17 cellular contexts compared by ENCODE assay signal in genomic region chr12:1309610-1310009, GRCh38.
"Had no signal": no experiment of that assay in that cellular context is flagged by ENCODE, and none has a peak within 500 bp of the region (broad histone marks: within the 10 kb centered on the region; RNA-seq: fewer than 3 reads in every experiment).

No MANE protein-coding gene starts in this region.

- H3K4me3 Mint-ChIP-seq: activated CD8-positive, alpha-beta memory T cell treated with anti-CD3 and anti-CD28 coated beads, Interleukin-2, amount 10 ng/mL, durations not matched to agents 7 days and 5 days; activated naive CD8-positive, alpha-beta T cell treated with anti-CD3 and anti-CD28 coated beads, Interleukin-2, amount 10 ng/mL, durations not matched to agents 7 days and 5 days; activated T-cell treated with anti-CD3 and anti-CD28 coated beads, Interleukin-2, amount 50 U/mL, for 4 hours; immature natural killer cell; naive thymus-derived CD4-positive, alpha-beta T cell; stimulated activated effector memory CD8-positive, alpha-beta T cell treated with anti-CD3 and anti-CD28 coated beads, Interleukin-12 subunit alpha, Interleukin-12 subunit beta, amount 100 ng/mL, for 72 hours had no signal

- H3K27ac Mint-ChIP-seq: activated CD8-positive, alpha-beta memory T cell treated with anti-CD3 and anti-CD28 coated beads, Interleukin-2, amount 10 ng/mL, durations not matched to agents 7 days and 5 days; activated naive CD8-positive, alpha-beta T cell treated with anti-CD3 and anti-CD28 coated beads, Interleukin-2, amount 10 ng/mL, durations not matched to agents 7 days and 5 days; immature natural killer cell; naive thymus-derived CD4-positive, alpha-beta T cell; stimulated activated effector memory CD8-positive, alpha-beta T cell treated with anti-CD3 and anti-CD28 coated beads, Interleukin-12 subunit alpha, Interleukin-12 subunit beta, amount 100 ng/mL, for 72 hours had no signal

- ATAC-seq: activated CD8-positive, alpha-beta memory T cell treated with anti-CD3 and anti-CD28 coated beads, Interleukin-2, amount 10 ng/mL, durations not matched to agents 7 days and 5 days; activated T-cell treated with anti-CD3 and anti-CD28 coated beads, Interleukin-2, amount 50 U/mL, for 4 hours; foreskin keratinocyte; left colon; naive thymus-derived CD4-positive, alpha-beta T cell; right cardiac atrium; stimulated activated effector memory CD8-positive, alpha-beta T cell treated with anti-CD3 and anti-CD28 coated beads, Interleukin-12 subunit alpha, Interleukin-12 subunit beta, amount 100 ng/mL, for 72 hours had no signal

- DNase-seq: activated CD4-positive, alpha-beta T cell treated with anti-CD3 and anti-CD28 coated beads for 1 hour; activated CD4-positive, alpha-beta T cell treated with anti-CD3 and anti-CD28 coated beads, Interleukin-2, amount 50 U/mL, for 48 hours; activated CD8-positive, alpha-beta memory T cell treated with anti-CD3 and anti-CD28 coated beads, Interleukin-2, amount 10 ng/mL, durations not matched to agents 7 days and 5 days; activated gamma-delta T cell treated with Interleukin-2 at 50 U/mL for 16 hours; activated naive CD8-positive, alpha-beta T cell treated with anti-CD3 and anti-CD28 coated beads, Interleukin-2, amount 10 ng/mL, durations not matched to agents 7 days and 5 days; activated T-cell treated with anti-CD3 and anti-CD28 coated beads, Interleukin-2, amount 50 U/mL, for 4 hours; anterior cingulate cortex; foreskin keratinocyte; immature natural killer cell; left colon; naive thymus-derived CD4-positive, alpha-beta T cell; nucleus accumbens; right cardiac atrium had no signal

- H3K4me2 ChIP-seq: smooth muscle cell had no signal

- H3K9me3 Mint-ChIP-seq: activated naive CD8-positive, alpha-beta T cell treated with anti-CD3 and anti-CD28 coated beads, Interleukin-2, amount 10 ng/mL, durations not matched to agents 7 days and 5 days; stimulated activated effector memory CD8-positive, alpha-beta T cell treated with anti-CD3 and anti-CD28 coated beads, Interleukin-12 subunit alpha, Interleukin-12 subunit beta, amount 100 ng/mL, for 72 hours had no signal

- H3K36me3 Mint-ChIP-seq: stimulated activated effector memory CD8-positive, alpha-beta T cell treated with anti-CD3 and anti-CD28 coated beads, Interleukin-12 subunit alpha, Interleukin-12 subunit beta, amount 100 ng/mL, for 72 hours had no signal

- H3K27ac ChIP-seq: foreskin keratinocyte, tibial nerve had no signal

- H3K27me3 Mint-ChIP-seq: activated CD8-positive, alpha-beta memory T cell treated with anti-CD3 and anti-CD28 coated beads, Interleukin-2, amount 10 ng/mL, durations not matched to agents 7 days and 5 days; activated naive CD8-positive, alpha-beta T cell treated with anti-CD3 and anti-CD28 coated beads, Interleukin-2, amount 10 ng/mL, durations not matched to agents 7 days and 5 days; naive thymus-derived CD4-positive, alpha-beta T cell had no signal

- H3K4me3 ChIP-seq: lung, smooth muscle cell, tibial nerve had no signal

- H3K4me1 Mint-ChIP-seq: activated CD8-positive, alpha-beta memory T cell treated with anti-CD3 and anti-CD28 coated beads, Interleukin-2, amount 10 ng/mL, durations not matched to agents 7 days and 5 days; activated naive CD8-positive, alpha-beta T cell treated with anti-CD3 and anti-CD28 coated beads, Interleukin-2, amount 10 ng/mL, durations not matched to agents 7 days and 5 days; stimulated activated effector memory CD8-positive, alpha-beta T cell treated with anti-CD3 and anti-CD28 coated beads, Interleukin-12 subunit alpha, Interleukin-12 subunit beta, amount 100 ng/mL, for 72 hours had no signal

- H3K27me3 ChIP-seq: foreskin keratinocyte, tibial nerve had no signal
